1 cellular context compared by ENCODE assay signal in genomic region chr3:45367451-45367850, GRCh38.
TF ChIP-seq lines count a peak whose summit lies in the region.

No MANE protein-coding gene starts in this region.

TF ChIP-seq in HEK293, 187 proteins besides CTCF, POLR2A, EP300 and RAD21 (continued from another document):
- TF ChIP-seq ZNF843 (tag by site-specific recombination; IDR thresholded peaks at IDR 0.05) (no peak), ZNF133 (tag by site-specific recombination; IDR thresholded peaks at IDR 0.05) (no peak), ZNF146 (tag by site-specific recombination; IDR thresholded peaks at IDR 0.05) (no peak), SP2 (tag by site-specific recombination; IDR thresholded peaks at IDR 0.05) (no peak), ZNF335 (tag by site-specific recombination; conservative IDR thresholded peaks at IDR 0.05) (0 out of 2 replicates have a peak, but pooled peaks have one; percentile 23), TRIM28 (IDR thresholded peaks at IDR 0.05; ENCODE audit: borderline replicate concordance, low read length) (no peak), ZBTB44 (tag by site-specific recombination; IDR thresholded peaks at IDR 0.05) (no peak), ZNF660 (tag by site-specific recombination; IDR thresholded peaks at IDR 0.05) (0 out of 2 replicates have a peak, but pooled peaks have one; percentile 21), REPIN1 (tag by site-specific recombination; IDR thresholded peaks at IDR 0.05; ENCODE audit: low read depth) (no peak)
- TF ChIP-seq, protein P1, sequence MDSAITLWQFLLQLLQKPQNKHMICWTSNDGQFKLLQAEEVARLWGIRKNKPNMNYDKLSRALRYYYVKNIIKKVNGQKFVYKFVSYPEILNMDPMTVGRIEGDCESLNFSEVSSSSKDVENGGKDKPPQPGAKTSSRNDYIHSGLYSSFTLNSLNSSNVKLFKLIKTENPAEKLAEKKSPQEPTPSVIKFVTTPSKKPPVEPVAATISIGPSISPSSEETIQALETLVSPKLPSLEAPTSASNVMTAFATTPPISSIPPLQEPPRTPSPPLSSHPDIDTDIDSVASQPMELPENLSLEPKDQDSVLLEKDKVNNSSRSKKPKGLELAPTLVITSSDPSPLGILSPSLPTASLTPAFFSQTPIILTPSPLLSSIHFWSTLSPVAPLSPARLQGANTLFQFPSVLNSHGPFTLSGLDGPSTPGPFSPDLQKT (IDR thresholded peaks at IDR 0.05; ENCODE audit: borderline replicate concordance, low read depth, low read length): no peak
